7 cellular contexts compared by ENCODE assay signal in the genomic region with DNA sequence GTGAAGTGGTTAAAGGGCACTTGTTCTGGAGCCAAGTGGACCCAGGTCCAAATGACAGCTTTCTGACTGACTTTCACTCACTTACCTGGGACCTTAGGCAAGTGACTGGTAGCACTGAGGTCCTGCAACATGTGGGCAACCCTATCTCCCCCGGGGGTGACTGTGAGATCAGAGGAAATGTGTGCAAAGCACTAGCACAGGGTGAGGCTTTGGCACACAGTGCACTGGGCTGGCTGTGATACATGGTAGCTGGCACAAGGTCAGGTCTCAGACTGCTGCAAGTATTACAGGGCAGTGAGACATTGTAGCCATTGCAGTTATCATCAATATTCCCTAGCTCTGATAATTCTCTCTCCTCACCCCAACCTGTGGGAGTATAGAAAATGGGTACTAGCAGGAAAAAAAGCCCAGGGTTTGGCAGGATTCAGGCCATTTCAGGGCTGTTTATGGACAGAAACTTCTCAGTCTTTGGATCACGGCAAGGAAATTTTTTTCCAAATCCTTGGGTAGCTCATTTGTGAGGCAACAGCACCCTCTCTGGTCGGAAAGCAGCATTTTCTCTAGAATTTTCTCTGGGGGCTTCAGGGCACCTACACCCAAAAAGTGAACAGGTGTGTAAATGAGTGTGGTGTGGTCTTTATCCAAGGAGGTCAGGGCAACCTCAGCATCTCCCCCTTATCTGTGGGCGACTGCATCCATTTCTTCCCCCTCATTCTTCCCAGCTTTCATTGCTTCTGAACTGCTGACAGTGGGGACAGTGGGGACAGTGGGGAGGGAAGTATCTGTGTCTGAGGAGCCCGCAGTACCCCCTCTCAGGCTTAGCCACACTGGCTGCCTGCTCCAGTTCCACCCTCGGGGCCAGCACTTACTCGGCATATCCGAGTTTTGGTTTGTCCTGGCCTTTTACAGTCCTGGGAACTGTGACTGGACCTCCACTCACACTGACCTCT.
DNase-seq lines count a peak whose midpoint lies in the region; ATAC-seq and TF ChIP-seq lines count a peak whose summit lies in the region.

No MANE protein-coding gene starts in this region.

- TF ChIP-seq CTCF in GM12864 (IDR thresholded peaks at IDR 0.05; ENCODE audit: low read depth, low read length, missing control alignments) (peak; percentile 57), endothelial cell (IDR thresholded peaks at IDR 0.05; ENCODE audit: unreplicated experiment) (peak; percentile 65)

- DNase-seq in GM12864 (ENCODE audit: low read depth) (no peak), NCI-H446 treated with DMSO at 0.1 percent for 48 hours (lab: John Stamatoyannopoulos, UW) (peak; percentile 28), endothelial cell (ENCODE audit: low spot score) (peak; percentile 32), mucosa of gallbladder (ENCODE audit: low spot score) (peak; percentile 18)

- no peak overlapping the region for H3K4me3 Mint-ChIP-seq in endothelial cell (ENCODE audit: unreplicated experiment)

- ATAC-seq in GM18520 (IDR thresholded peaks at IDR 0.05; ENCODE audit: unreplicated experiment) (no peak), GM19455 (IDR thresholded peaks at IDR 0.05; ENCODE audit: unreplicated experiment) (no peak), GM21390 (IDR thresholded peaks at IDR 0.05; ENCODE audit: unreplicated experiment) (no peak)

- H3K4me1 Mint-ChIP-seq in endothelial cell (ENCODE audit: unreplicated experiment): no peaks in the 10 kb centered on the region

- H3K36me3 Mint-ChIP-seq in endothelial cell (ENCODE audit: low read depth, unreplicated experiment): no peaks in the 10 kb centered on the region

- H3K4me3 ChIP-seq in GM12864 (ENCODE audit: low read depth, low read length): no peak overlapping the region

- H3K27ac Mint-ChIP-seq in endothelial cell (ENCODE audit: unreplicated experiment): no peak overlapping the region

- H3K9me3 Mint-ChIP-seq in endothelial cell (ENCODE audit: unreplicated experiment): no peaks in the 10 kb centered on the region

- H3K27me3 Mint-ChIP-seq in endothelial cell (ENCODE audit: unreplicated experiment): peaks cover 4% of the 10 kb centered on the region
